19 cellular contexts compared by ENCODE assay signal in genomic region chr1:2611621-2612437, GRCh38. TPM values are rescaled to one million over a fixed set of nuclear protein-coding genes. Genes with fewer than 3 reads are reported as not detected.
A peak's percentile ranks its signal among the peaks of the same experiment; 100 is the strongest.
DNase-seq lines count a peak whose midpoint lies in the region; ATAC-seq, FAIRE-seq and TF ChIP-seq lines count a peak whose summit lies in the region.
"Had no signal": no experiment of that assay in that cellular context is flagged by ENCODE, and none has a peak within 500 bp of the region (broad histone marks: within the 10 kb centered on the region; RNA-seq: fewer than 3 reads in every experiment).

No MANE protein-coding gene starts in this region.

- POLR2A ChIA-PET in HEK293 (lab: Yijun Ruan, JAX) = no interaction called here
- POLR2A ChIA-PET in H1 (lab: Charles Lee; ENCODE audit: partially characterized antibody) = interaction anchor here (0.5 kb wide), 1 partner anchor 43 kb away, joined by 4 read pairs; no protein-coding TSS in a partner anchor
- POLR2A ChIA-PET in SK-N-SH (lab: Yijun Ruan, JAX) = interaction anchor here (1.1 kb wide), 1 partner anchor 26 kb away, joined by 3 read pairs; no protein-coding TSS in a partner anchor

- H3K79me2 ChIP-seq in H1 (ENCODE audit: control insufficient read depth in 1 of 2, insufficient read depth in 2 of 2, low read length in 2 of 2) (no peaks in the 10 kb centered on the region), SK-N-SH (ENCODE audit: insufficient read depth) (no peaks in the 10 kb centered on the region)

- no peak overlapping the region for H3K14ac ChIP-seq in H1 (ENCODE audit: insufficient read length)

- H3K36me3 ChIP-seq in HEK293 (ENCODE audit: control insufficient read depth in 2 of 2, insufficient read depth in 1 of 2, low read length in 2 of 2) (no peaks in the 10 kb centered on the region), H1 (ENCODE audit: control insufficient read depth in 2 of 4, insufficient read depth in 4 of 4, low read length in 3 of 4) (no peaks in the 10 kb centered on the region), SK-N-SH (replicated peaks in 1 of 2; ENCODE audit: control insufficient read depth in 1 of 2, insufficient read depth in 2 of 2, low read length in 1 of 2) (no peaks in the 10 kb centered on the region)
- H3K36me3 ChIP-seq: brain microvascular endothelial cell, colonic mucosa had no signal

- WGBS in H1 (ENCODE audit: extremely low coverage in 1 of 2, insufficient coverage in 1 of 2, insufficient read length in 1 of 2, insufficient replicate concordance in 2 of 2, low coverage in 1 of 2, low lambda C conversion rate in 2 of 2, missing lambda C conversion rate in 1 of 2), 2 experiments = 88% methylated on average over 13 of the region's 19 CpGs; no CpG with 5 or more reads in 1 of the 2 experiments
- WGBS in SK-N-SH (ENCODE audit: low lambda C conversion rate) = 58% methylated on average over 3 of the region's 19 CpGs

- H3K27ac ChIP-seq in HEK293 (ENCODE audit: extremely low read depth, low read depth, low read length) = no peak overlapping the region
- no peak overlapping the region for H3K27ac ChIP-seq in H1 (ENCODE audit: low read depth, low read length)
- no peak overlapping the region for H3K27ac ChIP-seq in SK-N-SH (ENCODE audit: low read depth in 2 of 2, low read length in 1 of 2)
- H3K27ac ChIP-seq: brain microvascular endothelial cell, colonic mucosa had no signal

- DNase-seq in NCI-H1417 (lab: John Stamatoyannopoulos, UW) (peak in 2 of 3 experiments; percentile 49 to 71), NCI-H1417 treated with DMSO at 0.1 percent for 48 hours (lab: John Stamatoyannopoulos, UW) (no peak), H1 (ENCODE audit: low read depth in 1 of 2, low spot score in 2 of 2) (peak in 1 of 2 experiments; percentile 41), sciatic nerve (ENCODE audit: low spot score) (peak; percentile 45), SK-N-SH (no peak), NK-92 (lab: John Stamatoyannopoulos, UW; ENCODE audit: unreplicated experiment) (no peak), GM19239 (ENCODE audit: insufficient read length, low spot score) (no peak)
- DNase-seq: 8988T; brain microvascular endothelial cell; HFFc6; NCI-H510A; stimulated activated CD4-positive, alpha-beta T cell treated with anti-CD3 and anti-CD28 coated beads, Interleukin-4, amount 100 ng/mL, for 4 hours had no signal

- no peak overlapping the region for H3K56ac ChIP-seq in H1 (replicated peaks; ENCODE audit: insufficient read length, low read depth, low read length)

- TF ChIP-seq CTCF in HEK293 (tag by site-specific recombination; IDR thresholded peaks at IDR 0.05) (no peak), H1 (IDR thresholded peaks at IDR 0.05; ENCODE audit: control extremely low read depth in 1 of 3, insufficient read depth in 1 of 3, low read depth in 1 of 3, low read length in 3 of 3) (no peak), SK-N-SH (IDR thresholded peaks at IDR 0.05) (no peak)

- no peak for ATAC-seq in sciatic nerve
- ATAC-seq: activated naive CD8-positive, alpha-beta T cell treated with anti-CD3 and anti-CD28 coated beads, Interleukin-2, amount 50 U/mL, for 24 hours had no signal

- TF ChIP-seq RAD21 in H1 (IDR thresholded peaks at IDR 0.05 in 1 of 2, conservative IDR thresholded peaks at IDR 0.05 in 1 of 2; ENCODE audit: low read depth in 2 of 2, low read length in 2 of 2) (no peak), SK-N-SH (IDR thresholded peaks at IDR 0.05; ENCODE audit: low read length) (no peak)

- H3K9me3 ChIP-seq in HEK293 (ENCODE audit: control insufficient read depth, insufficient read depth, low read depth, low read length) (no peaks in the 10 kb centered on the region), H1 (ENCODE audit: insufficient read depth in 2 of 2, low read depth in 1 of 2, low read length in 1 of 2) (peaks cover 3 to 12% of the 10 kb centered on the region in 2 experiments), SK-N-SH (no peaks in the 10 kb centered on the region)
- H3K9me3 ChIP-seq: colonic mucosa had no signal

- no peak overlapping the region for H2AK5ac ChIP-seq in H1 (ENCODE audit: low read depth, low read length)

- no peak overlapping the region for H2BK5ac ChIP-seq in H1 (ENCODE audit: low read depth, low read length)

- no peak overlapping the region for H3K4me3 ChIP-seq in HEK293 (ENCODE audit: low read depth, low read length)
- peak overlapping the region in 1 of 4 experiments; percentile 52; a peak in 1 of 8 replicates for H3K4me3 ChIP-seq in H1 (ENCODE audit: extremely low read depth in 1 of 4, insufficient read depth in 2 of 4, low read depth in 3 of 4, low read length in 4 of 4)
- H3K4me3 ChIP-seq in SK-N-SH (ENCODE audit: low read depth in 2 of 2, low read length in 1 of 2) = peak overlapping the region in 1 of 2 experiments; percentile 32; a peak in 1 of 4 replicates
- H3K4me3 ChIP-seq: colonic mucosa had no signal

- no peak overlapping the region for H3K4ac ChIP-seq in H1 (replicated peaks; ENCODE audit: insufficient read length, low read depth, low read length)

- peak overlapping the region; percentile 10 for H4K5ac ChIP-seq in H1 (ENCODE audit: insufficient read length, low read depth, low read length)

- H2BK20ac ChIP-seq in H1 (ENCODE audit: low read length) = no peak overlapping the region

- no peaks in the 10 kb centered on the region for H3K4me1 ChIP-seq in HEK293 (ENCODE audit: control insufficient read depth, insufficient read depth, low read length)
- H3K4me1 ChIP-seq in H1 (replicated peaks in 1 of 4; ENCODE audit: control insufficient read depth in 3 of 4, insufficient read depth in 4 of 4, low read length in 3 of 4) = peaks cover 0 to 3% (median 0%) of the 10 kb centered on the region in 4 experiments; a peak in 2 of 7 replicates
- peaks cover 0 to 13% of the 10 kb centered on the region in 2 experiments; a peak in 1 of 4 replicates for H3K4me1 ChIP-seq in SK-N-SH (ENCODE audit: control insufficient read depth in 1 of 2, insufficient read depth in 2 of 2, low read depth in 1 of 2, low read length in 1 of 2)
- H3K4me1 ChIP-seq: colonic mucosa had no signal

- CTCF ChIA-PET in HEK293 (lab: Yijun Ruan, JAX) (interaction anchor here (0.6 kb wide), 1 partner anchor 11 kb away, joined by 3 read pairs; no protein-coding TSS in a partner anchor), H1 (lab: Charles Lee; ENCODE audit: partially characterized antibody) (no interaction called here), SK-N-SH (lab: Yijun Ruan, JAX) (no interaction called here)

- H4K8ac ChIP-seq in H1 (ENCODE audit: extremely low read depth, insufficient read depth, low read length) = no peak overlapping the region

- peak overlapping the region; percentile 27; the same call in 1 of the 2 replicates for H2BK12ac ChIP-seq in H1 (ENCODE audit: low read depth, low read length)

- H3K9ac ChIP-seq in H1 (replicated peaks in 1 of 4; ENCODE audit: extremely low read depth in 1 of 4, low read depth in 3 of 4, low read length in 3 of 4) = no peak overlapping the region
- H3K9ac ChIP-seq in SK-N-SH = no peak overlapping the region

- no peaks in the 10 kb centered on the region for H3K23me2 ChIP-seq in H1 (ENCODE audit: low read depth, low read length)

- no peaks in the 10 kb centered on the region for H3F3A ChIP-seq in SK-N-SH (replicated peaks; ENCODE audit: insufficient read depth)

- intact Hi-C loops in sciatic nerve (cut with DNase I) = no loop called here

- H3K27me3 ChIP-seq in H1 (replicated peaks in 1 of 4; ENCODE audit: control insufficient read depth in 3 of 4, extremely low read depth in 1 of 4, insufficient read depth in 3 of 4, low read length in 3 of 4) (peaks cover 0 to 3% (median 0%) of the 10 kb centered on the region in 4 experiments; a peak in 1 of 7 replicates), SK-N-SH (ENCODE audit: insufficient read depth) (no peaks in the 10 kb centered on the region)
- H3K27me3 ChIP-seq: brain microvascular endothelial cell had no signal

- FAIRE-seq in H1 (lab: Jason Lieb, UNC) (no peak), GM19239 (lab: Jason Lieb, UNC) (no peak)
- FAIRE-seq: endometrium, TTC549 had no signal

- H2BK15ac ChIP-seq in H1 (ENCODE audit: low read length) = peak overlapping the region; percentile 81; the same call in 1 of the 2 replicates

- peak overlapping the region; percentile 4 to 53; a peak in 1 of 4 replicates for H3K4me2 ChIP-seq in H1 (ENCODE audit: insufficient read depth in 1 of 2, low read depth in 2 of 2, low read length in 2 of 2)
- H3K4me2 ChIP-seq in SK-N-SH = no peak overlapping the region

- H3K9me2 ChIP-seq in SK-N-SH = no peaks in the 10 kb centered on the region

- TF ChIP-seq EP300 in H1 (IDR thresholded peaks at IDR 0.05; ENCODE audit: borderline replicate concordance in 1 of 2, low read depth in 2 of 2, low read length in 2 of 2) (no peak), SK-N-SH (IDR thresholded peaks at IDR 0.05; ENCODE audit: borderline replicate concordance in 1 of 2, low read depth in 1 of 2, low read length in 1 of 2) (no peak)

- no peak overlapping the region for H3K23ac ChIP-seq in H1 (ENCODE audit: insufficient read length)

- no peak overlapping the region for H2BK120ac ChIP-seq in H1 (replicated peaks; ENCODE audit: low read depth, low read length)

- no peak overlapping the region; the same call in 1 of the 2 replicates for H3K18ac ChIP-seq in H1 (ENCODE audit: extremely low read depth, low read length)

- no peak for TF ChIP-seq POLR2A in H1 (IDR thresholded peaks at IDR 0.05; ENCODE audit: control extremely low read depth in 1 of 2, low read depth in 2 of 2, low read length in 2 of 2)

- H2AFZ ChIP-seq in H1 (ENCODE audit: low read length) (no peak overlapping the region), SK-N-SH (ENCODE audit: low read depth) (no peak overlapping the region)

- H4K20me1 ChIP-seq in H1 (replicated peaks in 1 of 2; ENCODE audit: control insufficient read depth in 1 of 2, insufficient read depth in 2 of 2, low read length in 2 of 2) = no peaks in the 10 kb centered on the region
- H4K20me1 ChIP-seq in SK-N-SH (ENCODE audit: insufficient read depth) = no peaks in the 10 kb centered on the region

- no peak overlapping the region for H4K91ac ChIP-seq in H1 (replicated peaks; ENCODE audit: insufficient read length, low read length)

- H3K79me1 ChIP-seq in H1 (ENCODE audit: low read depth, low read length) = no peaks in the 10 kb centered on the region

RNA-seq across cellular contexts. Expression of gene MMEL1, which starts 21.0 kb away (rescaled TPM):
- total RNA-seq in H1 (2021; fragmentation: NEBNext Ultra II Directional; extraction: Animal tissue kit (Norgen Biotek cat#: 25700)) = 0.91 TPM in 1 of 2 replicates, not detected in the other
- polyA plus RNA-seq in H1 (2011; rRNA removed) (1.7 and 4.0 TPM in 2 replicates), SK-N-SH (2012; rRNA removed) (0.16 and 0.26 TPM in 2 replicates)
- 2.4 TPM for polyA plus RNA-seq in H1 (2011; cell fraction: cytosol; rRNA removed)
- 9.8 TPM for polyA plus RNA-seq in H1 (2011; cell fraction: nucleus; rRNA removed)
- 0.18 to 1.4 TPM (median 1.2 TPM) in 4 replicates for polyA plus RNA-seq in H1 (2012, experiment 1 of 2)
- 1.3 TPM for polyA plus RNA-seq in H1 (2012, experiment 2 of 2)
- 1.2 TPM for polyA plus RNA-seq in H1 (2013, experiment 1 of 2)
- polyA plus RNA-seq in H1 (2013, experiment 2 of 2) = 1.0 TPM
- polyA minus RNA-seq in H1 (2011; rRNA and poly(A)+ RNA removed) = 0.47 and 0.54 TPM in 2 replicates
- polyA minus RNA-seq in H1 (2011; cell fraction: cytosol; rRNA and poly(A)+ RNA removed) = not detected
- polyA minus RNA-seq in H1 (2011; cell fraction: nucleus; rRNA and poly(A)+ RNA removed) = 0.70 TPM
- total RNA-seq in sciatic nerve = 1.7 TPM
- polyA plus RNA-seq in SK-N-SH (2012; cell fraction: cytosol; rRNA removed) = 0.22 and 0.35 TPM in 2 replicates
- 0.42 and 1.0 TPM in 2 replicates for polyA plus RNA-seq in SK-N-SH (2012; cell fraction: nucleus; rRNA removed)
- total RNA-seq: HFFc6, M059J, smooth muscle cell had no signal

RNA-seq across cellular contexts. Expression of gene PRXL2B, which starts 25.3 kb away (rescaled TPM):
- 44.4 and 46.0 TPM in 2 replicates for total RNA-seq in H1 (2021; fragmentation: NEBNext Ultra II Directional; extraction: Animal tissue kit (Norgen Biotek cat#: 25700))
- 35.3 and 54.6 TPM in 2 replicates for polyA plus RNA-seq in H1 (2011; rRNA removed)
- polyA plus RNA-seq in H1 (2011; cell fraction: cytosol; rRNA removed) = 39.9 TPM
- 87.5 TPM for polyA plus RNA-seq in H1 (2011; cell fraction: nucleus; rRNA removed)
- 35.5 to 45.3 TPM (median 42.8 TPM) in 4 replicates for polyA plus RNA-seq in H1 (2012, experiment 1 of 2)
- polyA plus RNA-seq in H1 (2012, experiment 2 of 2) = 46.9 TPM
- 27.5 TPM for polyA plus RNA-seq in H1 (2013, experiment 1 of 2)
- polyA plus RNA-seq in H1 (2013, experiment 2 of 2) = 26.7 TPM
- polyA minus RNA-seq in H1 (2011; rRNA and poly(A)+ RNA removed) = 15.9 and 21.5 TPM in 2 replicates
- polyA minus RNA-seq in H1 (2011; cell fraction: cytosol; rRNA and poly(A)+ RNA removed) = 18.1 TPM
- polyA minus RNA-seq in H1 (2011; cell fraction: nucleus; rRNA and poly(A)+ RNA removed) = 16.7 TPM
- 23.9 TPM for total RNA-seq in sciatic nerve
- 28.0 and 33.7 TPM in 2 replicates for polyA plus RNA-seq in SK-N-SH (2012; rRNA removed)
- polyA plus RNA-seq in SK-N-SH (2012; cell fraction: cytosol; rRNA removed) = 13.0 and 22.1 TPM in 2 replicates
- 43.9 and 44.0 TPM in 2 replicates for polyA plus RNA-seq in SK-N-SH (2012; cell fraction: nucleus; rRNA removed)

RNA-seq across cellular contexts. Expression of gene TNFRSF14, which starts 55.7 kb away (rescaled TPM):
- total RNA-seq in H1 (2021; fragmentation: NEBNext Ultra II Directional; extraction: Animal tissue kit (Norgen Biotek cat#: 25700)) = 0.50 and 0.65 TPM in 2 replicates
- 0.13 and 0.36 TPM in 2 replicates for polyA plus RNA-seq in H1 (2011; rRNA removed)
- 0.43 TPM for polyA plus RNA-seq in H1 (2011; cell fraction: cytosol; rRNA removed)
- polyA plus RNA-seq in H1 (2011; cell fraction: nucleus; rRNA removed) = 1.1 TPM
- polyA plus RNA-seq in H1 (2012, experiment 1 of 2) = 0.17 to 0.35 TPM (median 0.24 TPM) in 3 of 4 replicates, not detected in the other
- polyA plus RNA-seq in H1 (2012, experiment 2 of 2) = not detected
- 0.08 TPM for polyA plus RNA-seq in H1 (2013, experiment 1 of 2)
- 0.09 TPM for polyA plus RNA-seq in H1 (2013, experiment 2 of 2)
- polyA minus RNA-seq in H1 (2011; rRNA and poly(A)+ RNA removed) = 0.22 and 0.32 TPM in 2 replicates
- not detected for polyA minus RNA-seq in H1 (2011; cell fraction: cytosol; rRNA and poly(A)+ RNA removed)
- 1.5 TPM for polyA minus RNA-seq in H1 (2011; cell fraction: nucleus; rRNA and poly(A)+ RNA removed)
- total RNA-seq in sciatic nerve = 73.3 TPM
- polyA plus RNA-seq in SK-N-SH (2012; rRNA removed) = 0.19 and 0.28 TPM in 2 replicates
- 0.03 and 0.08 TPM in 2 replicates for polyA plus RNA-seq in SK-N-SH (2012; cell fraction: cytosol; rRNA removed)
- 0.61 and 0.96 TPM in 2 replicates for polyA plus RNA-seq in SK-N-SH (2012; cell fraction: nucleus; rRNA removed)
- total RNA-seq: smooth muscle cell had no signal
- polyA plus RNA-seq: smooth muscle cell had no signal

Comparison
In these comparisons a context has a peak if more than half of its experiments do, and no peak if none do; other contexts are left out.
1. DNase-seq: peak in NCI-H1417 (2 of 3) and sciatic nerve (single experiment); none in NCI-H1417 treated with DMSO at 0.1 percent for 48 hours (single experiment), SK-N-SH (single experiment), NK-92 (single experiment) and GM19239 (single experiment).
2. RNA of gene TNFRSF14, which starts 55.7 kb away (total RNA-seq): 73.3 TPM in sciatic nerve (single experiment); 0.50 to 0.65 TPM in H1; every median in the first group is over 10 times any median in the second.